ENCODE assay signal across 1 cellular context in the genomic region with DNA sequence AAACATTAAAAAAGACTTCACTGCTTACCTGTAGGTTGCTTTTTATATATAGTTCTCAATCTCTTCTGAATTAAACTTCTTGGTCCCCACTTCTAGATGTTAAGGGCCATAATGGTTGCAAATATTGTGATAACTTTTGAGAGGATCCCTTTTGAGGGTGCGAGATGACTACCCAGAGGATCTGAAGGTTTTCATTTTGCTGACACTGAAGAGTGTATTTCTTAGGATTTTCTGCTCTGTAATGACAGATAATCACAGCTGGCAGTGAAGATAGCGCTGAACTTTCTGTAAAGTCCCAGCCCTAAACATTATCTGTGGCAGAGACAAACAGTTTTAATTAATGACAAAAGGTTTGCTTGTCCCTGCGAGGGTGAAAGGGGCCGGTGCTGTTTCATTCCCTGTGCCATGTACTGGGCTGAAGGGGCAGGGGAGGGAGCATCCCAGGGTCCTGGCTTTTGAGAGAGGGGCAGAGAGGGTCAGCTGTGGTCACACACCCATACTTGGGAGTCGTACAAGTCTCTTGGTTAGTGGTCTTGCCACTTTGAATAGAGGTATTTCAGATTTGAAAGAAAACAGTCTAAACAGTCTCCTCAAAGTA.
TF ChIP-seq lines count a peak whose summit lies in the region.

No MANE protein-coding gene starts in this region.

TF ChIP-seq in K562, 482 proteins besides CTCF, POLR2A, EP300 and RAD21 (continued from another document and continues in another):
- TF ChIP-seq, protein P1, sequence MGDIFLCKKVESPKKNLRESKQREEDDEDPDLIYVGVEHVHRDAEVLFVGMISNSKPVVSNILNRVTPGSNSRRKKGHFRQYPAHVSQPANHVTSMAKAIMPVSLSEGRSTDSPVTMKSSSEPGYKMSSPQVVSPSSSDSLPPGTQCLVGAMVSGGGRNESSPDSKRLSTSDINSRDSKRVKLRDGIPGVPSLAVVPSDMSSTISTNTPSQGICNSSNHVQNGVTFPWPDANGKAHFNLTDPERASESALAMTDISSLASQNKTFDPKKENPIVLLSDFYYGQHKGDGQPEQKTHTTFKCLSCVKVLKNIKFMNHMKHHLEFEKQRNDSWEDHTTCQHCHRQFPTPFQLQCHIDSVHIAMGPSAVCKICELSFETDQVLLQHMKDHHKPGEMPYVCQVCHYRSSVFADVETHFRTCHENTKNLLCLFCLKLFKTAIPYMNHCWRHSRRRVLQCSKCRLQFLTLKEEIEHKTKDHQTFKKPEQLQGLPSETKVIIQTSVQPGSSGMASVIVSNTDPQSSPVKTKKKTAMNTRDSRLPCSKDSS (IDR thresholded peaks at IDR 0.05; ENCODE audit: low read depth, partially characterized antibody): no peak
- no peak for TF ChIP-seq ASH1L (IDR thresholded peaks at IDR 0.05; ENCODE audit: borderline replicate concordance, low read depth, partially characterized antibody)
- TF ChIP-seq FOSL1 (tag; conservative IDR thresholded peaks at IDR 0.05): peak; percentile 43; the same call in 1 of the 2 replicates
- TF ChIP-seq SMARCB1 (IDR thresholded peaks at IDR 0.05; ENCODE audit: insufficient read length, low read depth): no peak
- peak; percentile 83 for TF ChIP-seq POLR2AphosphoS5 (IDR thresholded peaks at IDR 0.05; ENCODE audit: control insufficient read depth, insufficient read depth, low read depth, low read length)
- TF ChIP-seq, protein P2, sequence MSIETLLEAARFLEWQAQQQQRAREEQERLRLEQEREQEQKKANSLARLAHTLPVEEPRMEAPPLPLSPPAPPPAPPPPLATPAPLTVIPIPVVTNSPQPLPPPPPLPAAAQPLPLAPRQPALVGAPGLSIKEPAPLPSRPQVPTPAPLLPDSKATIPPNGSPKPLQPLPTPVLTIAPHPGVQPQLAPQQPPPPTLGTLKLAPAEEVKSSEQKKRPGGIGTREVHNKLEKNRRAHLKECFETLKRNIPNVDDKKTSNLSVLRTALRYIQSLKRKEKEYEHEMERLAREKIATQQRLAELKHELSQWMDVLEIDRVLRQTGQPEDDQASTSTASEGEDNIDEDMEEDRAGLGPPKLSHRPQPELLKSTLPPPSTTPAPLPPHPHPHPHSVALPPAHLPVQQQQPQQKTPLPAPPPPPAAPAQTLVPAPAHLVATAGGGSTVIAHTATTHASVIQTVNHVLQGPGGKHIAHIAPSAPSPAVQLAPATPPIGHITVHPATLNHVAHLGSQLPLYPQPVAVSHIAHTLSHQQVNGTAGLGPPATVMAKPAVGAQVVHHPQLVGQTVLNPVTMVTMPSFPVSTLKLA (conservative IDR thresholded peaks at IDR 0.05): no peak
- TF ChIP-seq NEUROD1 (IDR thresholded peaks at IDR 0.05; ENCODE audit: borderline replicate concordance, low read depth, low read length, partially characterized antibody): peak; percentile 34
- TF ChIP-seq MAFF (IDR thresholded peaks at IDR 0.05; ENCODE audit: low read length): peak; percentile 67
- TF ChIP-seq PCBP1 (IDR thresholded peaks at IDR 0.05; ENCODE audit: low read depth, low read length, poor library complexity, severe bottlenecking): no peak
- no peak for TF ChIP-seq GTF2A2 (tag; IDR thresholded peaks at IDR 0.05)
- TF ChIP-seq, protein P3, sequence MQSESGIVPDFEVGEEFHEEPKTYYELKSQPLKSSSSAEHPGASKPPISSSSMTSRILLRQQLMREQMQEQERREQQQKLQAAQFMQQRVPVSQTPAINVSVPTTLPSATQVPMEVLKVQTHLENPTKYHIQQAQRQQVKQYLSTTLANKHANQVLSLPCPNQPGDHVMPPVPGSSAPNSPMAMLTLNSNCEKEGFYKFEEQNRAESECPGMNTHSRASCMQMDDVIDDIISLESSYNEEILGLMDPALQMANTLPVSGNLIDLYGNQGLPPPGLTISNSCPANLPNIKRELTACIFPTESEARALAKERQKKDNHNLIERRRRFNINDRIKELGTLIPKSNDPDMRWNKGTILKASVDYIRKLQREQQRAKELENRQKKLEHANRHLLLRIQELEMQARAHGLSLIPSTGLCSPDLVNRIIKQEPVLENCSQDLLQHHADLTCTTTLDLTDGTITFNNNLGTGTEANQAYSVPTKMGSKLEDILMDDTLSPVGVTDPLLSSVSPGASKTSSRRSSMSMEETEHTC (IDR thresholded peaks at IDR 0.05): no peak
- no peak for TF ChIP-seq MEF2D (tag; conservative IDR thresholded peaks at IDR 0.05; ENCODE audit: low read depth)
- peak in 1 of 2 experiments; percentile 44; a peak in 1 of 4 replicates for TF ChIP-seq HDAC1 (IDR thresholded peaks at IDR 0.05)
- TF ChIP-seq, protein P4, sequence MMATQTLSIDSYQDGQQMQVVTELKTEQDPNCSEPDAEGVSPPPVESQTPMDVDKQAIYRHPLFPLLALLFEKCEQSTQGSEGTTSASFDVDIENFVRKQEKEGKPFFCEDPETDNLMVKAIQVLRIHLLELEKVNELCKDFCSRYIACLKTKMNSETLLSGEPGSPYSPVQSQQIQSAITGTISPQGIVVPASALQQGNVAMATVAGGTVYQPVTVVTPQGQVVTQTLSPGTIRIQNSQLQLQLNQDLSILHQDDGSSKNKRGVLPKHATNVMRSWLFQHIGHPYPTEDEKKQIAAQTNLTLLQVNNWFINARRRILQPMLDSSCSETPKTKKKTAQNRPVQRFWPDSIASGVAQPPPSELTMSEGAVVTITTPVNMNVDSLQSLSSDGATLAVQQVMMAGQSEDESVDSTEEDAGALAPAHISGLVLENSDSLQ (IDR thresholded peaks at IDR 0.05): peak; percentile 83
- TF ChIP-seq ARNT (IDR thresholded peaks at IDR 0.05): peak in 1 of 2 experiments; percentile 59; a peak in 1 of 4 replicates
- TF ChIP-seq ZNF175 (CRISPR knock-in tag; IDR thresholded peaks at IDR 0.05; ENCODE audit: low read depth): peak; percentile 56; the same call in 1 of the 2 replicates
- peak; percentile 34; the same call in 1 of the 2 replicates for TF ChIP-seq CREM (IDR thresholded peaks at IDR 0.05; ENCODE audit: low read depth)
- TF ChIP-seq, protein P5, sequence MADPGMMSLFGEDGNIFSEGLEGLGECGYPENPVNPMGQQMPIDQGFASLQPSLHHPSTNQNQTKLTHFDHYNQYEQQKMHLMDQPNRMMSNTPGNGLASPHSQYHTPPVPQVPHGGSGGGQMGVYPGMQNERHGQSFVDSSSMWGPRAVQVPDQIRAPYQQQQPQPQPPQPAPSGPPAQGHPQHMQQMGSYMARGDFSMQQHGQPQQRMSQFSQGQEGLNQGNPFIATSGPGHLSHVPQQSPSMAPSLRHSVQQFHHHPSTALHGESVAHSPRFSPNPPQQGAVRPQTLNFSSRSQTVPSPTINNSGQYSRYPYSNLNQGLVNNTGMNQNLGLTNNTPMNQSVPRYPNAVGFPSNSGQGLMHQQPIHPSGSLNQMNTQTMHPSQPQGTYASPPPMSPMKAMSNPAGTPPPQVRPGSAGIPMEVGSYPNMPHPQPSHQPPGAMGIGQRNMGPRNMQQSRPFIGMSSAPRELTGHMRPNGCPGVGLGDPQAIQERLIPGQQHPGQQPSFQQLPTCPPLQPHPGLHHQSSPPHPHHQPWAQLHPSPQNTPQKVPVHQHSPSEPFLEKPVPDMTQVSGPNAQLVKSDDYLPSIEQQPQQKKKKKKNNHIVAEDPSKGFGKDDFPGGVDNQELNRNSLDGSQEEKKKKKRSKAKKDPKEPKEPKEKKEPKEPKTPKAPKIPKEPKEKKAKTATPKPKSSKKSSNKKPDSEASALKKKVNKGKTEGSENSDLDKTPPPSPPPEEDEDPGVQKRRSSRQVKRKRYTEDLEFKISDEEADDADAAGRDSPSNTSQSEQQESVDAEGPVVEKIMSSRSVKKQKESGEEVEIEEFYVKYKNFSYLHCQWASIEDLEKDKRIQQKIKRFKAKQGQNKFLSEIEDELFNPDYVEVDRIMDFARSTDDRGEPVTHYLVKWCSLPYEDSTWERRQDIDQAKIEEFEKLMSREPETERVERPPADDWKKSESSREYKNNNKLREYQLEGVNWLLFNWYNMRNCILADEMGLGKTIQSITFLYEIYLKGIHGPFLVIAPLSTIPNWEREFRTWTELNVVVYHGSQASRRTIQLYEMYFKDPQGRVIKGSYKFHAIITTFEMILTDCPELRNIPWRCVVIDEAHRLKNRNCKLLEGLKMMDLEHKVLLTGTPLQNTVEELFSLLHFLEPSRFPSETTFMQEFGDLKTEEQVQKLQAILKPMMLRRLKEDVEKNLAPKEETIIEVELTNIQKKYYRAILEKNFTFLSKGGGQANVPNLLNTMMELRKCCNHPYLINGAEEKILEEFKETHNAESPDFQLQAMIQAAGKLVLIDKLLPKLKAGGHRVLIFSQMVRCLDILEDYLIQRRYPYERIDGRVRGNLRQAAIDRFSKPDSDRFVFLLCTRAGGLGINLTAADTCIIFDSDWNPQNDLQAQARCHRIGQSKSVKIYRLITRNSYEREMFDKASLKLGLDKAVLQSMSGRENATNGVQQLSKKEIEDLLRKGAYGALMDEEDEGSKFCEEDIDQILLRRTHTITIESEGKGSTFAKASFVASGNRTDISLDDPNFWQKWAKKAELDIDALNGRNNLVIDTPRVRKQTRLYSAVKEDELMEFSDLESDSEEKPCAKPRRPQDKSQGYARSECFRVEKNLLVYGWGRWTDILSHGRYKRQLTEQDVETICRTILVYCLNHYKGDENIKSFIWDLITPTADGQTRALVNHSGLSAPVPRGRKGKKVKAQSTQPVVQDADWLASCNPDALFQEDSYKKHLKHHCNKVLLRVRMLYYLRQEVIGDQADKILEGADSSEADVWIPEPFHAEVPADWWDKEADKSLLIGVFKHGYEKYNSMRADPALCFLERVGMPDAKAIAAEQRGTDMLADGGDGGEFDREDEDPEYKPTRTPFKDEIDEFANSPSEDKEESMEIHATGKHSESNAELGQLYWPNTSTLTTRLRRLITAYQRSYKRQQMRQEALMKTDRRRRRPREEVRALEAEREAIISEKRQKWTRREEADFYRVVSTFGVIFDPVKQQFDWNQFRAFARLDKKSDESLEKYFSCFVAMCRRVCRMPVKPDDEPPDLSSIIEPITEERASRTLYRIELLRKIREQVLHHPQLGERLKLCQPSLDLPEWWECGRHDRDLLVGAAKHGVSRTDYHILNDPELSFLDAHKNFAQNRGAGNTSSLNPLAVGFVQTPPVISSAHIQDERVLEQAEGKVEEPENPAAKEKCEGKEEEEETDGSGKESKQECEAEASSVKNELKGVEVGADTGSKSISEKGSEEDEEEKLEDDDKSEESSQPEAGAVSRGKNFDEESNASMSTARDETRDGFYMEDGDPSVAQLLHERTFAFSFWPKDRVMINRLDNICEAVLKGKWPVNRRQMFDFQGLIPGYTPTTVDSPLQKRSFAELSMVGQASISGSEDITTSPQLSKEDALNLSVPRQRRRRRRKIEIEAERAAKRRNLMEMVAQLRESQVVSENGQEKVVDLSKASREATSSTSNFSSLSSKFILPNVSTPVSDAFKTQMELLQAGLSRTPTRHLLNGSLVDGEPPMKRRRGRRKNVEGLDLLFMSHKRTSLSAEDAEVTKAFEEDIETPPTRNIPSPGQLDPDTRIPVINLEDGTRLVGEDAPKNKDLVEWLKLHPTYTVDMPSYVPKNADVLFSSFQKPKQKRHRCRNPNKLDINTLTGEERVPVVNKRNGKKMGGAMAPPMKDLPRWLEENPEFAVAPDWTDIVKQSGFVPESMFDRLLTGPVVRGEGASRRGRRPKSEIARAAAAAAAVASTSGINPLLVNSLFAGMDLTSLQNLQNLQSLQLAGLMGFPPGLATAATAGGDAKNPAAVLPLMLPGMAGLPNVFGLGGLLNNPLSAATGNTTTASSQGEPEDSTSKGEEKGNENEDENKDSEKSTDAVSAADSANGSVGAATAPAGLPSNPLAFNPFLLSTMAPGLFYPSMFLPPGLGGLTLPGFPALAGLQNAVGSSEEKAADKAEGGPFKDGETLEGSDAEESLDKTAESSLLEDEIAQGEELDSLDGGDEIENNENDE (IDR thresholded peaks at IDR 0.05; ENCODE audit: low read depth, low read length): no peak
- TF ChIP-seq TEAD4 (IDR thresholded peaks at IDR 0.05; ENCODE audit: low read length): peak; percentile 96
- no peak for TF ChIP-seq TEAD4 (CRISPR knock-in tag; IDR thresholded peaks at IDR 0.05; ENCODE audit: borderline replicate concordance)
- TF ChIP-seq SOX6 (IDR thresholded peaks at IDR 0.05): peak; percentile 81
- no peak for TF ChIP-seq ZBTB8A (IDR thresholded peaks at IDR 0.05; ENCODE audit: partially characterized antibody)
- TF ChIP-seq PRPF4 (IDR thresholded peaks at IDR 0.05; ENCODE audit: insufficient read depth, low read depth, low read length, poor library complexity, severe bottlenecking): no peak
- no peak for TF ChIP-seq KHSRP (IDR thresholded peaks at IDR 0.05)
- 0 out of 2 replicates have a peak, but pooled peaks have one; percentile 52 for TF ChIP-seq MYNN (IDR thresholded peaks at IDR 0.05)
- TF ChIP-seq MYNN (CRISPR knock-in tag; IDR thresholded peaks at IDR 0.05): no peak
- peak; percentile 37; the same call in 1 of the 2 replicates for TF ChIP-seq CXXC5 (CRISPR knock-in tag; IDR thresholded peaks at IDR 0.05)
- peak; percentile 91 for TF ChIP-seq STAT5A (IDR thresholded peaks at IDR 0.05; ENCODE audit: borderline replicate concordance, low read length)
- TF ChIP-seq, protein P6, sequence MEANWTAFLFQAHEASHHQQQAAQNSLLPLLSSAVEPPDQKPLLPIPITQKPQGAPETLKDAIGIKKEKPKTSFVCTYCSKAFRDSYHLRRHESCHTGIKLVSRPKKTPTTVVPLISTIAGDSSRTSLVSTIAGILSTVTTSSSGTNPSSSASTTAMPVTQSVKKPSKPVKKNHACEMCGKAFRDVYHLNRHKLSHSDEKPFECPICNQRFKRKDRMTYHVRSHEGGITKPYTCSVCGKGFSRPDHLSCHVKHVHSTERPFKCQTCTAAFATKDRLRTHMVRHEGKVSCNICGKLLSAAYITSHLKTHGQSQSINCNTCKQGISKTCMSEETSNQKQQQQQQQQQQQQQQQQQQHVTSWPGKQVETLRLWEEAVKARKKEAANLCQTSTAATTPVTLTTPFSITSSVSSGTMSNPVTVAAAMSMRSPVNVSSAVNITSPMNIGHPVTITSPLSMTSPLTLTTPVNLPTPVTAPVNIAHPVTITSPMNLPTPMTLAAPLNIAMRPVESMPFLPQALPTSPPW (CRISPR knock-in tag; IDR thresholded peaks at IDR 0.05): peak; percentile 51
- TF ChIP-seq TAL1 (IDR thresholded peaks at IDR 0.05): peak; percentile 93
- TF ChIP-seq ZBED1 (IDR thresholded peaks at IDR 0.05): no peak; the same call in 1 of the 2 replicates
- no peak for TF ChIP-seq ZBTB7A (IDR thresholded peaks at IDR 0.05; ENCODE audit: borderline replicate concordance, control insufficient read depth, low read depth, low read length)
- TF ChIP-seq JUND (IDR thresholded peaks at IDR 0.05; ENCODE audit: borderline replicate concordance, low read depth, low read length): peak; percentile 45; the same call in 1 of the 2 replicates
- TF ChIP-seq JUND (tag; IDR thresholded peaks at IDR 0.05; ENCODE audit: borderline replicate concordance, low read depth, low read length): no peak; the same call in 2 of the 3 replicates
